ENCODE assay signal across 1 cellular context in the genomic region with DNA sequence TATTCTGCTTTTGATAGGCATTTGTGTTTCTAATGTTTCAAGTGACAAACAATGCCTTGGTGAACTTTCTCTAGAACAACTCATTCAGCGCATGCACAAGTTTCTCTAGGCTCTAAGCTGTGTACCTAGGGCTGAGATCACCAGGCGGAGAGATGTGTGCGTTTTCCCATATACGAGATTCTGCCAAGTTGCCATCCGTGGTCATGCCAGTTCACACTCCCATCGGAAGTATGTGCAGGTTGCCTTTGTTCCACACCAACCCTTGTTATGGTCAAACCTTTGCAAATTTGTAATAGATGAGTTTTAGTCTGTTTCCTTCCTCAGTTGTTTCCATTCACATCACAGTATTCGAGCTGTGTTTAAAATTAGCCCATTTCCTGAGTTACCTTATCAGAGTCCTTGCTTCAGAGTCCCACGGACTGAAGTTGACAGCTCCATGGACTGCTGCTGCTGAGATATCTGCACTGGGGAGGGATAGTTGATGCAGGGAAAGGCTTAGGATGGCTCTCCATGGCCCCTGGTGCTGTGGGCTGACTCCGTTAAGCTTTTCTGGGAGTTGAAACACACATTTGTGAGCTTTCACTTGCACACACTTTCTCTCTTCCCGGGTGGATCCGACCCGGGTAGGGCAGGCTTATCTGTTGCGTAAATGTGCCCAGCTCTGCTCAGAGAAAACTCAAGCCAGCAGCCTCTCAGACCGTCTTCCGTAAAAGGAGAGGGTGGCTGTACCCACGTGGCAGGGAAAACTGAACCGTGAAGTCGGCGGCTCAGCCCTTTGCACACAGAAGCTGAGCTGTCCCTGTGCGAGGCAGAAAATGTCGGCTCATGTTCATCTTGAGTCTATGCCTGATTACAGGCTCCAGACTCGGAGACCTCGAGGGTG.
A peak's percentile ranks its signal among the peaks of the same experiment; 100 is the strongest.
TF ChIP-seq lines count a peak whose summit lies in the region.

No MANE protein-coding gene starts in this region.

TF ChIP-seq in GM12878, 131 proteins besides CTCF, POLR2A, EP300 and RAD21 (continued from another document and continues in another):
- TF ChIP-seq, protein P1, sequence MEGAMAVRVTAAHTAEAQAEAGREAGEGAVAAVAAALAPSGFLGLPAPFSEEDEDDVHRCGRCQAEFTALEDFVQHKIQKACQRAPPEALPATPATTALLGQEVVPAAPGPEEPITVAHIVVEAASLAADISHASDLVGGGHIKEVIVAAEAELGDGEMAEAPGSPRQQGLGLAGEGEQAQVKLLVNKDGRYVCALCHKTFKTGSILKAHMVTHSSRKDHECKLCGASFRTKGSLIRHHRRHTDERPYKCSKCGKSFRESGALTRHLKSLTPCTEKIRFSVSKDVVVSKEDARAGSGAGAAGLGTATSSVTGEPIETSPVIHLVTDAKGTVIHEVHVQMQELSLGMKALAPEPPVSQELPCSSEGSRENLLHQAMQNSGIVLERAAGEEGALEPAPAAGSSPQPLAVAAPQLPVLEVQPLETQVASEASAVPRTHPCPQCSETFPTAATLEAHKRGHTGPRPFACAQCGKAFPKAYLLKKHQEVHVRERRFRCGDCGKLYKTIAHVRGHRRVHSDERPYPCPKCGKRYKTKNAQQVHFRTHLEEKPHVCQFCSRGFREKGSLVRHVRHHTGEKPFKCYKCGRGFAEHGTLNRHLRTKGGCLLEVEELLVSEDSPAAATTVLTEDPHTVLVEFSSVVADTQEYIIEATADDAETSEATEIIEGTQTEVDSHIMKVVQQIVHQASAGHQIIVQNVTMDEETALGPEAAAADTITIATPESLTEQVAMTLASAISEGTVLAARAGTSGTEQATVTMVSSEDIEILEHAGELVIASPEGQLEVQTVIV (IDR thresholded peaks at IDR 0.05; ENCODE audit: borderline replicate concordance, partially characterized antibody): no peak
- TF ChIP-seq RFX5 (IDR thresholded peaks at IDR 0.05; ENCODE audit: low read depth, low read length): no peak
- peak; percentile 72 for TF ChIP-seq MXI1 (IDR thresholded peaks at IDR 0.05; ENCODE audit: low read depth, low read length)
- no peak for TF ChIP-seq ZSCAN29 (IDR thresholded peaks at IDR 0.05)
- TF ChIP-seq SMARCA5 (IDR thresholded peaks at IDR 0.05): no peak
- no peak for TF ChIP-seq NR2C2 (IDR thresholded peaks at IDR 0.05; ENCODE audit: borderline replicate concordance, control insufficient read depth, insufficient read length, low read depth)
- TF ChIP-seq NR2C1 (IDR thresholded peaks at IDR 0.05): no peak
- no peak for TF ChIP-seq BCLAF1 (IDR thresholded peaks at IDR 0.05)
- no peak for TF ChIP-seq NR2F1 (conservative IDR thresholded peaks at IDR 0.05)
- TF ChIP-seq TCF7 (IDR thresholded peaks at IDR 0.05; ENCODE audit: borderline replicate concordance): no peak
- TF ChIP-seq KAT2A (conservative IDR thresholded peaks at IDR 0.05; ENCODE audit: control insufficient read depth, low read depth, low read length): no peak
- TF ChIP-seq SUZ12 (IDR thresholded peaks at IDR 0.05; ENCODE audit: unreplicated experiment): no peak
- TF ChIP-seq IKZF1 (conservative IDR thresholded peaks at IDR 0.05): no peak
- TF ChIP-seq, protein P2, sequence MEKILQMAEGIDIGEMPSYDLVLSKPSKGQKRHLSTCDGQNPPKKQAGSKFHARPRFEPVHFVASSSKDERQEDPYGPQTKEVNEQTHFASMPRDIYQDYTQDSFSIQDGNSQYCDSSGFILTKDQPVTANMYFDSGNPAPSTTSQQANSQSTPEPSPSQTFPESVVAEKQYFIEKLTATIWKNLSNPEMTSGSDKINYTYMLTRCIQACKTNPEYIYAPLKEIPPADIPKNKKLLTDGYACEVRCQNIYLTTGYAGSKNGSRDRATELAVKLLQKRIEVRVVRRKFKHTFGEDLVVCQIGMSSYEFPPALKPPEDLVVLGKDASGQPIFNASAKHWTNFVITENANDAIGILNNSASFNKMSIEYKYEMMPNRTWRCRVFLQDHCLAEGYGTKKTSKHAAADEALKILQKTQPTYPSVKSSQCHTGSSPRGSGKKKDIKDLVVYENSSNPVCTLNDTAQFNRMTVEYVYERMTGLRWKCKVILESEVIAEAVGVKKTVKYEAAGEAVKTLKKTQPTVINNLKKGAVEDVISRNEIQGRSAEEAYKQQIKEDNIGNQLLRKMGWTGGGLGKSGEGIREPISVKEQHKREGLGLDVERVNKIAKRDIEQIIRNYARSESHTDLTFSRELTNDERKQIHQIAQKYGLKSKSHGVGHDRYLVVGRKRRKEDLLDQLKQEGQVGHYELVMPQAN (conservative IDR thresholded peaks at IDR 0.05): no peak
- no peak for TF ChIP-seq ZNF207 (IDR thresholded peaks at IDR 0.05; ENCODE audit: borderline replicate concordance)
- TF ChIP-seq SP1 (IDR thresholded peaks at IDR 0.05; ENCODE audit: low read depth, low read length): no peak
- no peak for TF ChIP-seq BCL11A (IDR thresholded peaks at IDR 0.05; ENCODE audit: low read depth, low read length)
- no peak for TF ChIP-seq SREBF2 (IDR thresholded peaks at IDR 0.05; ENCODE audit: low read length)
- TF ChIP-seq CEBPB (IDR thresholded peaks at IDR 0.05; ENCODE audit: borderline replicate concordance in 1 of 2, low read depth in 2 of 2, low read length in 2 of 2): no peak
- peak; percentile 25; the same call in 1 of the 2 replicates for TF ChIP-seq LARP7 (IDR thresholded peaks at IDR 0.05)
- no peak for TF ChIP-seq E2F4 (IDR thresholded peaks at IDR 0.05; ENCODE audit: low read depth, low read length)
- no peak for TF ChIP-seq NRF1 (conservative IDR thresholded peaks at IDR 0.05; ENCODE audit: low read depth, low read length)
- no peak for TF ChIP-seq PBX3 (IDR thresholded peaks at IDR 0.05; ENCODE audit: insufficient replicate concordance, low read depth, low read length)
- TF ChIP-seq POLR2AphosphoS5 (IDR thresholded peaks at IDR 0.05; ENCODE audit: low read length): no peak
- no peak for TF ChIP-seq TCF3 (IDR thresholded peaks at IDR 0.05; ENCODE audit: borderline replicate concordance, insufficient read depth, low read depth, low read length)
- no peak for TF ChIP-seq CBX3 (IDR thresholded peaks at IDR 0.05; ENCODE audit: borderline replicate concordance, low read depth)
- no peak for TF ChIP-seq CHD4 (IDR thresholded peaks at IDR 0.05)
- no peak for TF ChIP-seq YBX1 (IDR thresholded peaks at IDR 0.05)
- TF ChIP-seq IKZF2 (IDR thresholded peaks at IDR 0.05): no peak
- peak; percentile 85 for TF ChIP-seq YY1 (IDR thresholded peaks at IDR 0.05; ENCODE audit: low read depth, low read length)
- no peak for TF ChIP-seq SMAD1 (IDR thresholded peaks at IDR 0.05; ENCODE audit: low read depth, partially characterized antibody)
- TF ChIP-seq ZZZ3 (IDR thresholded peaks at IDR 0.05; ENCODE audit: control insufficient read depth, insufficient read length, low read depth): no peak
- TF ChIP-seq, protein P3, sequence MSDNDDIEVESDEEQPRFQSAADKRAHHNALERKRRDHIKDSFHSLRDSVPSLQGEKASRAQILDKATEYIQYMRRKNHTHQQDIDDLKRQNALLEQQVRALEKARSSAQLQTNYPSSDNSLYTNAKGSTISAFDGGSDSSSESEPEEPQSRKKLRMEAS (IDR thresholded peaks at IDR 0.05; ENCODE audit: low read depth, low read length): peak; percentile 44; the same call in 1 of the 2 replicates
- no peak for TF ChIP-seq MEF2B (IDR thresholded peaks at IDR 0.05; ENCODE audit: partially characterized antibody, poor library complexity, severe bottlenecking)
- TF ChIP-seq EZH2 (IDR thresholded peaks at IDR 0.05; ENCODE audit: borderline replicate concordance, control insufficient read depth, low read depth, low read length): no peak
- TF ChIP-seq PAX5 (IDR thresholded peaks at IDR 0.05; ENCODE audit: borderline replicate concordance, low read depth, low read length): peak; percentile 54; the same call in 1 of the 2 replicates
- no peak for TF ChIP-seq CBX5 (IDR thresholded peaks at IDR 0.05; ENCODE audit: low read depth)
- TF ChIP-seq SMC3 (IDR thresholded peaks at IDR 0.05; ENCODE audit: borderline replicate concordance, low read length): no peak
- TF ChIP-seq ZBTB11 (CRISPR knock-in tag; IDR thresholded peaks at IDR 0.05): no peak
- TF ChIP-seq, protein P4, sequence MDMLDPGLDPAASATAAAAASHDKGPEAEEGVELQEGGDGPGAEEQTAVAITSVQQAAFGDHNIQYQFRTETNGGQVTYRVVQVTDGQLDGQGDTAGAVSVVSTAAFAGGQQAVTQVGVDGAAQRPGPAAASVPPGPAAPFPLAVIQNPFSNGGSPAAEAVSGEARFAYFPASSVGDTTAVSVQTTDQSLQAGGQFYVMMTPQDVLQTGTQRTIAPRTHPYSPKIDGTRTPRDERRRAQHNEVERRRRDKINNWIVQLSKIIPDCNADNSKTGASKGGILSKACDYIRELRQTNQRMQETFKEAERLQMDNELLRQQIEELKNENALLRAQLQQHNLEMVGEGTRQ (IDR thresholded peaks at IDR 0.05; ENCODE audit: borderline replicate concordance, low read depth, low read length): no peak
- TF ChIP-seq ESRRA (IDR thresholded peaks at IDR 0.05; ENCODE audit: low read length): no peak
- no peak for TF ChIP-seq CREB1 (IDR thresholded peaks at IDR 0.05; ENCODE audit: low read depth)
- TF ChIP-seq RAD51 (IDR thresholded peaks at IDR 0.05): peak; percentile 78
- no peak for TF ChIP-seq TCF12 (IDR thresholded peaks at IDR 0.05; ENCODE audit: low read depth, low read length)
- no peak for TF ChIP-seq FOXK2 (IDR thresholded peaks at IDR 0.05)
- no peak for TF ChIP-seq ZBTB33 (IDR thresholded peaks at IDR 0.05)
- TF ChIP-seq SIN3A (IDR thresholded peaks at IDR 0.05; ENCODE audit: low read depth, low read length): no peak
- TF ChIP-seq ZNF24 (IDR thresholded peaks at IDR 0.05): no peak
- no peak for TF ChIP-seq STAT3 (IDR thresholded peaks at IDR 0.05; ENCODE audit: low read depth, low read length)
